ENCODE assay signal across 8 cellular contexts in the genomic region with DNA sequence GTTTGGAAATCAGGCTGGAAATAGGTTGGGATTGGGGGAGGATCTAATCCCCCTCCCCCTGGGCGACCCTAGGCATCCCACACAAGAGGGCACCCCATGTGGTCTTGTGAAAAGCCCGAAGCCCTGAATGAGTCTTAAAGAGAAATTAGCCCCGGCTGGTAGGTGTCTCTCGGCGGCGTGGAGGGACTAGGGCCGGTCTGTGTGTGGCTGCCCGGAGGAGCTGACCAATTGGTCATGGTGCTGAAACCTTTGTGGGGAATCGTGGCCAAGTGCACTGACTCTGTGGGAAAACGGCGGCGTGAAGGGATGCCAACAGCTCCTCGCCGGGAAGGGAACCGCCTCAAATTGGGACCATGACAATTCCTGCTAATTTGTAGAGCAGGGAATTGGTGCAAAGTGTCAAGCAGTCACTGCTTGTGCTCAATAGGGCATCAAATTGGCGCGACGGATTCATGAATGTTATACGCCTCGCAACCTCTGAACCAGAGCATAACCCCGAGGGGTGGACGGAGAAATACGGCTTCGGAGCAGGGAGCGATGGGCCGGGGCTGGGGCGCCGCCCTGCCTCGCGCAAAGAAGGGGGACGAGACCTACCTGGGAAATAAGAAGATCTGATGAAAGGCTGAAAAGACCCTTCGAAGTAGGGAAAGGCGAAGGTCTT. TPM values are rescaled to one million over a fixed set of nuclear protein-coding genes. Genes with fewer than 3 reads are reported as not detected.
DNase-seq lines count a peak whose midpoint lies in the region; ATAC-seq, FAIRE-seq and TF ChIP-seq lines count a peak whose summit lies in the region.

No MANE protein-coding gene starts in this region.

- ATAC-seq in body of pancreas, result peak; percentile 72

- H3K27me3 Mint-ChIP-seq in type B pancreatic cell, result peaks cover 95% of the 10 kb centered on the region

- TF ChIP-seq POLR2A in body of pancreas (IDR thresholded peaks at IDR 0.05), result no peak

- H3K36me3 Mint-ChIP-seq in type B pancreatic cell, result peaks cover under 1% of the 10 kb centered on the region

- H3K4me3 Mint-ChIP-seq in type B pancreatic cell, result peak overlapping the region; percentile 63

- WGBS in body of pancreas, 2 donors, result 4 to 8% methylated on average over 24 to 33 of the region's 33 CpGs

- H3K27me3 ChIP-seq in body of pancreas, result peaks cover 0 to 42% of the 10 kb centered on the region in 2 donors

- H3K9me3 Mint-ChIP-seq in type B pancreatic cell, result peaks cover 4% of the 10 kb centered on the region

- no peak overlapping the region for H3K4me3 ChIP-seq in body of pancreas

- H3K27ac Mint-ChIP-seq in type B pancreatic cell, result peak overlapping the region; percentile 43

- DNase-seq in AG08396 (ENCODE audit: low spot score), result peak; percentile 86
- peak; percentile 48 for DNase-seq in HT1080 (ENCODE audit: low read depth)
- peak; percentile 68 to 70 (median 70) for DNase-seq in body of pancreas
- DNase-seq in left kidney (ENCODE audit: low read depth, low spot score), result peak; percentile 96
- DNase-seq in type B pancreatic cell (ENCODE audit: extremely low spot score, unreplicated experiment), result peak; percentile 85
- DNase-seq in NCI-H1092 (lab: John Stamatoyannopoulos, UW), result no peak
- DNase-seq in D721Med (ENCODE audit: insufficient read length, low spot score), result no peak
- DNase-seq in NK-92 treated with Interleukin-12 subunit alpha and Interleukin-12 subunit beta, amount 100 ng/mL, for 24 hours (lab: John Stamatoyannopoulos, UW), result no peak

- no peak overlapping the region for H3K27ac ChIP-seq in body of pancreas

- no peak for FAIRE-seq in D721Med (lab: Jason Lieb, UNC)

- H3K36me3 ChIP-seq in body of pancreas (replicated peaks in 1 of 2; ENCODE audit: insufficient read depth in 1 of 2, low read depth in 2 of 2), result no peaks in the 10 kb centered on the region

- H3K4me1 ChIP-seq in body of pancreas, result peaks cover 26% of the 10 kb centered on the region

- peaks cover 26% of the 10 kb centered on the region for H3K4me1 Mint-ChIP-seq in type B pancreatic cell (ENCODE audit: unreplicated experiment)

- TF ChIP-seq CTCF in body of pancreas (IDR thresholded peaks at IDR 0.05) (no peak), type B pancreatic cell (conservative IDR thresholded peaks at IDR 0.05) (no peak), D721Med (IDR thresholded peaks at IDR 0.05; ENCODE audit: insufficient read depth, missing control alignments) (no peak)

- no peaks in the 10 kb centered on the region for H3K9me3 ChIP-seq in body of pancreas

- intact Hi-C loops in body of pancreas (cut with DNase I), result no loop called here

RNA-seq across cellular contexts. Expression of a gene that starts 1.5 kb away (rescaled TPM):
- not detected in 2 replicates for total RNA-seq in HT1080 (2014; rRNA removed; shearing (Covaris generic))
- not detected in 2 replicates for polyA plus RNA-seq in HT1080 (2015; cell fraction: cytosol; rRNA removed)
- not detected in 2 replicates for polyA plus RNA-seq in HT1080 (2015; cell fraction: nucleus; rRNA removed)
- total RNA-seq in body of pancreas, result not detected
- 0.36 TPM in 1 of 2 replicates, not detected in the other for total RNA-seq in type B pancreatic cell (ENCODE audit: low replicate concordance)

Comparison
In these comparisons a context has a peak if more than half of its experiments do, and no peak if none do; other contexts are left out.
1. DNase-seq: peak in AG08396 (single experiment), HT1080 (single experiment), body of pancreas (4 of 4), left kidney (single experiment) and type B pancreatic cell (single experiment); none in NCI-H1092 (single experiment), D721Med (single experiment) and NK-92 treated with Interleukin-12 subunit alpha and Interleukin-12 subunit beta, amount 100 ng/mL, for 24 hours (single experiment).